10 cellular contexts compared by ENCODE assay signal in genomic region chr9:137311171-137311970, GRCh38. TPM values are rescaled to one million over a fixed set of nuclear protein-coding genes. Genes with fewer than 3 reads are reported as not detected.
DNase-seq lines count a peak whose midpoint lies in the region; ATAC-seq, FAIRE-seq and TF ChIP-seq lines count a peak whose summit lies in the region.
"Had no signal": no experiment of that assay in that cellular context is flagged by ENCODE, and none has a peak within 500 bp of the region (broad histone marks: within the 10 kb centered on the region; RNA-seq: fewer than 3 reads in every experiment).

No MANE protein-coding gene starts in this region.

- H3K9me3 Mint-ChIP-seq in activated CD8-positive, alpha-beta memory T cell treated with anti-CD3 and anti-CD28 coated beads, Interleukin-2, amount 10 ng/mL, durations not matched to agents 7 days and 5 days (ENCODE audit: low read depth), result no peaks in the 10 kb centered on the region
- H3K9me3 Mint-ChIP-seq: immature natural killer cell had no signal

- no peak overlapping the region for H3K27ac ChIP-seq in left lung
- H3K27ac ChIP-seq: SK-N-MC had no signal

- no peaks in the 10 kb centered on the region for H3K9me3 ChIP-seq in left lung

- H3K4me3 ChIP-seq in left lung, result no peak overlapping the region
- H3K4me3 ChIP-seq: SK-N-MC had no signal

- no peak for TF ChIP-seq POLR2A in GM12892 (IDR thresholded peaks at IDR 0.05; ENCODE audit: low read depth, low read length)

- ATAC-seq in activated CD8-positive, alpha-beta memory T cell treated with anti-CD3 and anti-CD28 coated beads, Interleukin-2, amount 10 ng/mL, durations not matched to agents 7 days and 5 days, result no peak
- ATAC-seq in left lung, result peak; percentile 49
- ATAC-seq in GM18511 (IDR thresholded peaks at IDR 0.05; ENCODE audit: unreplicated experiment), result no peak
- no peak for ATAC-seq in GM18867 (IDR thresholded peaks at IDR 0.05; ENCODE audit: unreplicated experiment)
- no peak for ATAC-seq in HG02571 (IDR thresholded peaks at IDR 0.05; ENCODE audit: unreplicated experiment)
- ATAC-seq in GM19455 (IDR thresholded peaks at IDR 0.05; ENCODE audit: unreplicated experiment), result no peak

- no peaks in the 10 kb centered on the region for H3K4me1 Mint-ChIP-seq in activated CD8-positive, alpha-beta memory T cell treated with anti-CD3 and anti-CD28 coated beads, Interleukin-2, amount 10 ng/mL, durations not matched to agents 7 days and 5 days
- H3K4me1 Mint-ChIP-seq: immature natural killer cell had no signal

- peaks cover 3% of the 10 kb centered on the region for H3K27me3 Mint-ChIP-seq in activated CD8-positive, alpha-beta memory T cell treated with anti-CD3 and anti-CD28 coated beads, Interleukin-2, amount 10 ng/mL, durations not matched to agents 7 days and 5 days

- no peak overlapping the region for H3K27ac Mint-ChIP-seq in activated CD8-positive, alpha-beta memory T cell treated with anti-CD3 and anti-CD28 coated beads, Interleukin-2, amount 10 ng/mL, durations not matched to agents 7 days and 5 days
- H3K27ac Mint-ChIP-seq: immature natural killer cell had no signal

- TF ChIP-seq CTCF in left lung (IDR thresholded peaks at IDR 0.05), result no peak

- intact Hi-C loops in left lung (cut with DNase I), result no loop called here

- peaks cover 3 to 48% of the 10 kb centered on the region in 2 donors for H3K27me3 ChIP-seq in left lung

- CTCF ChIA-PET in activated CD8-positive, alpha-beta memory T cell treated with anti-CD3 and anti-CD28 coated beads, Interleukin-2, amount 10 ng/mL, durations not matched to agents 7 days and 5 days (lab: Charles Lee), result interaction anchor here (0.7 to 1.5 kb wide), 2 partner anchors 8 to 9 kb away, joined by 3 to 6 read pairs; partner anchors contain the start of gene NRARP

- H3K4me3 Mint-ChIP-seq in activated CD8-positive, alpha-beta memory T cell treated with anti-CD3 and anti-CD28 coated beads, Interleukin-2, amount 10 ng/mL, durations not matched to agents 7 days and 5 days, result no peak overlapping the region
- H3K4me3 Mint-ChIP-seq: immature natural killer cell had no signal

- no peaks in the 10 kb centered on the region for H3K36me3 ChIP-seq in left lung

- no peak for FAIRE-seq in GM12892 (lab: Jason Lieb, UNC)

- H3K36me3 Mint-ChIP-seq in activated CD8-positive, alpha-beta memory T cell treated with anti-CD3 and anti-CD28 coated beads, Interleukin-2, amount 10 ng/mL, durations not matched to agents 7 days and 5 days, result no peaks in the 10 kb centered on the region
- H3K36me3 Mint-ChIP-seq: immature natural killer cell had no signal

- peak; percentile 14 for DNase-seq in AG20443 (ENCODE audit: low spot score)
- peak; percentile 30 for DNase-seq in GM12892 (ENCODE audit: insufficient read length)
- DNase-seq in activated CD8-positive, alpha-beta memory T cell treated with anti-CD3 and anti-CD28 coated beads, Interleukin-2, amount 10 ng/mL, durations not matched to agents 7 days and 5 days, result peak; percentile 44
- peak; percentile 42 to 83 for DNase-seq in left lung
- DNase-seq: immature natural killer cell had no signal

- peaks cover 14 to 32% of the 10 kb centered on the region in 2 donors for H3K4me1 ChIP-seq in left lung

RNA-seq across cellular contexts. Expression of gene NRARP, which starts 9.3 kb away (rescaled TPM):
- polyA plus RNA-seq in GM12892 (2012; ENCODE audit: missing spikeins), result 0.95 TPM
- total RNA-seq in activated CD8-positive, alpha-beta memory T cell treated with anti-CD3 and anti-CD28 coated beads, Interleukin-2, amount 10 ng/mL, durations not matched to agents 7 days and 5 days, result 1 to 10 TPM; 1.6 to 4.5 TPM
- total RNA-seq in left lung, result 10 to 100 TPM; 11.3 to 15.2 TPM

RNA-seq across cellular contexts. Expression of gene TOR4A, which starts 33.8 kb away (rescaled TPM):
- 2.1 TPM for polyA plus RNA-seq in GM12892 (2012; ENCODE audit: missing spikeins)
- total RNA-seq in activated CD8-positive, alpha-beta memory T cell treated with anti-CD3 and anti-CD28 coated beads, Interleukin-2, amount 10 ng/mL, durations not matched to agents 7 days and 5 days, result 10 to 100 TPM; 10.9 to 13.3 TPM
- total RNA-seq in left lung, result 10 to 100 TPM; 31.8 to 38.5 TPM

RNA-seq across cellular contexts. Expression of gene NELFB, which starts 56.2 kb away (rescaled TPM):
- polyA plus RNA-seq in GM12892 (2012; ENCODE audit: missing spikeins), result 21.8 TPM
- 10 to 100 TPM; 70.8 to 75.3 TPM for total RNA-seq in activated CD8-positive, alpha-beta memory T cell treated with anti-CD3 and anti-CD28 coated beads, Interleukin-2, amount 10 ng/mL, durations not matched to agents 7 days and 5 days
- total RNA-seq in left lung, result 10 to 100 TPM; 47.8 to 49.7 TPM
